1 cellular context compared by ENCODE assay signal in the genomic region with DNA sequence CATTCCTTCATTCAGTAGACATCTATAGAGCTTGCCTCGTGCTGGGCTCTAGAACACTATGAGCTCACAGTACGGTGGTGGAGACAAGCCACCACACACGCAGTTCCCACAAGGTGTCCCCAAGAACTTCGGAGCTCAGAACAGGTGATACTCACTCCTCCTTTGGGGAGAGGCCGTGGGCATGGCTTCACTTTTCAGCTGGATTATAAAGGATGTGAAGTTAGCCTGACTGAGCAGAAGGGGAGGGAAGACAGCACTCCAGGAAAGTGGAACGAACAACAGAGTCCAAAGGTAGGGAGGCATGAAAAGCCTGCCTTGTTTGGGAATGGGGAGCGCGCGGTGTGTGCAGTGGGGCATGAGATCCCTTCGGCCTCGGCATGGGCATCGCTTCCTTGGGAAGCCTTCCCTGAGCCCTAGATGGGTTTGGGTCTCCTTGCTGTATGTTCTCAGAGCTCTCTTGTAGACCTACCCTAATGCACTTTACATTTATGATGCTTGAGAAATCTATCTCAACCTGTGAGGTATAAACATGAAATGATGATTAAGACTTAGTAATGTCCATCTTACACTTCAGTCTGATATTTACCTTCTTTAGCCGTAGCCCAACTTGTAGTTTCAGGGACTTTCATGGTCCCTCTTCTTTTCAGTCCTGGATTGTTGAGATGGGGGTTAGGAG.
TF ChIP-seq lines count a peak whose summit lies in the region.

No MANE protein-coding gene starts in this region.

TF ChIP-seq in HEK293, 187 proteins besides CTCF, POLR2A, EP300 and RAD21 (continued from another document):
- TF ChIP-seq ZNF600 (tag by site-specific recombination; IDR thresholded peaks at IDR 0.05) (peak; percentile 99), ZNF629 (tag by site-specific recombination; IDR thresholded peaks at IDR 0.05) (peak; percentile 10; the same call in 1 of the 2 replicates), FEZF1 (tag by site-specific recombination; IDR thresholded peaks at IDR 0.05) (no peak)
- TF ChIP-seq, protein P1, sequence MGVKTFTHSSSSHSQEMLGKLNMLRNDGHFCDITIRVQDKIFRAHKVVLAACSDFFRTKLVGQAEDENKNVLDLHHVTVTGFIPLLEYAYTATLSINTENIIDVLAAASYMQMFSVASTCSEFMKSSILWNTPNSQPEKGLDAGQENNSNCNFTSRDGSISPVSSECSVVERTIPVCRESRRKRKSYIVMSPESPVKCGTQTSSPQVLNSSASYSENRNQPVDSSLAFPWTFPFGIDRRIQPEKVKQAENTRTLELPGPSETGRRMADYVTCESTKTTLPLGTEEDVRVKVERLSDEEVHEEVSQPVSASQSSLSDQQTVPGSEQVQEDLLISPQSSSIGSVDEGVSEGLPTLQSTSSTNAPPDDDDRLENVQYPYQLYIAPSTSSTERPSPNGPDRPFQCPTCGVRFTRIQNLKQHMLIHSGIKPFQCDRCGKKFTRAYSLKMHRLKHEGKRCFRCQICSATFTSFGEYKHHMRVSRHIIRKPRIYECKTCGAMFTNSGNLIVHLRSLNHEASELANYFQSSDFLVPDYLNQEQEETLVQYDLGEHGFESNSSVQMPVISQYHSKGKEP (tag by site-specific recombination; IDR thresholded peaks at IDR 0.05) = no peak
- TF ChIP-seq, protein P2, sequence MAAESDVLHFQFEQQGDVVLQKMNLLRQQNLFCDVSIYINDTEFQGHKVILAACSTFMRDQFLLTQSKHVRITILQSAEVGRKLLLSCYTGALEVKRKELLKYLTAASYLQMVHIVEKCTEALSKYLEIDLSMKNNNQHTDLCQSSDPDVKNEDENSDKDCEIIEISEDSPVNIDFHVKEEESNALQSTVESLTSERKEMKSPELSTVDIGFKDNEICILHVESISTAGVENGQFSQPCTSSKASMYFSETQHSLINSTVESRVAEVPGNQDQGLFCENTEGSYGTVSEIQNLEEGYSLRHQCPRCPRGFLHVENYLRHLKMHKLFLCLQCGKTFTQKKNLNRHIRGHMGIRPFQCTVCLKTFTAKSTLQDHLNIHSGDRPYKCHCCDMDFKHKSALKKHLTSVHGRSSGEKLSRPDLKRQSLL (tag by site-specific recombination; IDR thresholded peaks at IDR 0.05) = peak; percentile 98
